In the genomic region with DNA sequence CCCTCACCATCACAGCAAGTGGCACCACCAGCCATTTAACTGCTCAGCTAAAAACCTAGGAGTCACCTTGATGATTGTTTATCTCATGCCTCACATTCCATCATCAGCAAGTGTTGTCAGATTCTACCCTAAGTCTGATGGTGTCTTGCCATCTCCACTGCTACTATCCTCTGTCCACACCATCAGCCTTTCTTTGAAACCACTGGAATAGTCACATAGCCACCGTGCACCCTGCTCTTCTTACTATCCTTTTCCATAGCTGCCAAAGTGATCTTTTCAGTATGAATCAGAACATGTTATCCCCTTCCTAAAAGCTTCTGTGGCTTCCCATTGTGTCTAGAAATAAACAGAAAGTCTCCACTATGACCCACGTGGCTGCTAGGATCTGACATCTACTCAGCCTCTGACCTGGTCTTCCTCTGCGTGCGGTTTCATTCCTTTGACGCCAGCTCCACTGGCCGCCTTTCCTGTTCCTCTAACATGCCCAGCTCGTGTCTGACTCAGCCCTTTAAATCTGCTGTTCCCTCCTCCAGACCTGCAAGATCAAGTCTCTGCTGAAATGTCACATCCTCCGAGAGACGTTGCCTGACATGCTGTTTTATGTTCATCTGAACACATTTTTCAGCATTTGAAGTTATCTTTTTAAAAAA, we compare ENCODE assay signal across 1 cellular context.
TF ChIP-seq lines count a peak whose summit lies in the region.

No MANE protein-coding gene starts in this region.

TF ChIP-seq in K562, 482 proteins besides CTCF, POLR2A, EP300 and RAD21 (continued from another document):
- no peak for TF ChIP-seq MYNN (IDR thresholded peaks at IDR 0.05)
- no peak for TF ChIP-seq MYNN (CRISPR knock-in tag; IDR thresholded peaks at IDR 0.05)
- no peak for TF ChIP-seq HNRNPLL (IDR thresholded peaks at IDR 0.05; ENCODE audit: low read depth, low read length, poor library complexity, severe bottlenecking)
- no peak for TF ChIP-seq ATF3 (IDR thresholded peaks at IDR 0.05)
- TF ChIP-seq ATF3 (CRISPR knock-in tag; conservative IDR thresholded peaks at IDR 0.05) = no peak
- 0 out of 2 replicates have a peak, but pooled peaks have one; percentile 15 for TF ChIP-seq USF1 (CRISPR knock-in tag; IDR thresholded peaks at IDR 0.05)
- TF ChIP-seq MAX (CRISPR knock-in tag; IDR thresholded peaks at IDR 0.05) = peak; percentile 57; the same call in 1 of the 2 replicates
- no peak for TF ChIP-seq DDX20 (tag; IDR thresholded peaks at IDR 0.05; ENCODE audit: low read depth)
- TF ChIP-seq, protein P1, sequence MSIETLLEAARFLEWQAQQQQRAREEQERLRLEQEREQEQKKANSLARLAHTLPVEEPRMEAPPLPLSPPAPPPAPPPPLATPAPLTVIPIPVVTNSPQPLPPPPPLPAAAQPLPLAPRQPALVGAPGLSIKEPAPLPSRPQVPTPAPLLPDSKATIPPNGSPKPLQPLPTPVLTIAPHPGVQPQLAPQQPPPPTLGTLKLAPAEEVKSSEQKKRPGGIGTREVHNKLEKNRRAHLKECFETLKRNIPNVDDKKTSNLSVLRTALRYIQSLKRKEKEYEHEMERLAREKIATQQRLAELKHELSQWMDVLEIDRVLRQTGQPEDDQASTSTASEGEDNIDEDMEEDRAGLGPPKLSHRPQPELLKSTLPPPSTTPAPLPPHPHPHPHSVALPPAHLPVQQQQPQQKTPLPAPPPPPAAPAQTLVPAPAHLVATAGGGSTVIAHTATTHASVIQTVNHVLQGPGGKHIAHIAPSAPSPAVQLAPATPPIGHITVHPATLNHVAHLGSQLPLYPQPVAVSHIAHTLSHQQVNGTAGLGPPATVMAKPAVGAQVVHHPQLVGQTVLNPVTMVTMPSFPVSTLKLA (conservative IDR thresholded peaks at IDR 0.05) = 0 out of 4 replicates have a peak, but pooled peaks of 1 of the 2 experiments have one; percentile 32
- 0 out of 2 replicates have a peak, but pooled peaks have one; percentile 21 for TF ChIP-seq ARID4B (CRISPR knock-in tag; IDR thresholded peaks at IDR 0.05)
